17 cellular contexts compared by ENCODE assay signal in genomic region chr5:100566382-100567141, GRCh38. TPM values are rescaled to one million over a fixed set of nuclear protein-coding genes. Genes with fewer than 3 reads are reported as not detected.
DNase-seq lines count a peak whose midpoint lies in the region; ATAC-seq, FAIRE-seq and TF ChIP-seq lines count a peak whose summit lies in the region.
"Had no signal": no experiment of that assay in that cellular context is flagged by ENCODE, and none has a peak within 500 bp of the region (broad histone marks: within the 10 kb centered on the region; RNA-seq: fewer than 3 reads in every experiment).

No MANE protein-coding gene starts in this region.

- FAIRE-seq in A549 (lab: Jason Lieb, UNC): peak; percentile 81
- FAIRE-seq in HTR-8/SVneo (lab: Jason Lieb, UNC): peak; percentile 38

- no peak overlapping the region for H2AK5ac ChIP-seq in trophoblast cell (ENCODE audit: low read length)

- H3K4me2 ChIP-seq in A549 (no peak overlapping the region), trophoblast cell (ENCODE audit: low read length) (no peak overlapping the region)

- TF ChIP-seq RAD21 in A549 (conservative IDR thresholded peaks at IDR 0.05 in 1 of 2, IDR thresholded peaks at IDR 0.05 in 1 of 2): no peak

- POLR2A ChIA-PET in A549 (lab: Yijun Ruan, JAX): no interaction called here

- H4K8ac ChIP-seq in trophoblast cell (ENCODE audit: low read depth, low read length): no peak overlapping the region

- no peak overlapping the region for H3K9ac ChIP-seq in trophoblast cell (ENCODE audit: low read length)

- no peak for ATAC-seq in A549
- ATAC-seq in CD4-positive, CD25-positive, alpha-beta regulatory T cell (ENCODE audit: low read depth in 2 of 2): no peak
- ATAC-seq in central memory CD8-positive, alpha-beta T cell (replicated peaks; ENCODE audit: extremely low read depth, poor library complexity, severe bottlenecking): peak; percentile 46
- ATAC-seq: HCT116 had no signal

- H4K91ac ChIP-seq in trophoblast cell (ENCODE audit: low read depth, low read length): no peak overlapping the region

- H3K18ac ChIP-seq in trophoblast cell (ENCODE audit: low read length): no peak overlapping the region

- H3K36me3 ChIP-seq in CD4-positive, CD25-positive, alpha-beta regulatory T cell (ENCODE audit: control insufficient read depth, insufficient read depth, low read length): peaks cover 10% of the 10 kb centered on the region
- no peaks in the 10 kb centered on the region for H3K36me3 ChIP-seq in trophoblast cell (ENCODE audit: control insufficient read depth in 1 of 2, insufficient read depth in 2 of 2, low read length in 2 of 2)
- H3K36me3 ChIP-seq: MG63, SJSA1 had no signal

- H3K27me3 ChIP-seq in CD4-positive, CD25-positive, alpha-beta regulatory T cell (ENCODE audit: control insufficient read depth, insufficient read depth, low read length): no peaks in the 10 kb centered on the region
- no peaks in the 10 kb centered on the region for H3K27me3 ChIP-seq in trophoblast cell (ENCODE audit: insufficient read depth, low read length)
- H3K27me3 ChIP-seq: MG63, SJSA1 had no signal

- no peak for TF ChIP-seq EP300 in A549 (IDR thresholded peaks at IDR 0.05)

- no peak for TF ChIP-seq CTCF in A549 (IDR thresholded peaks at IDR 0.05)

- CTCF ChIA-PET in A549 (lab: Yijun Ruan, JAX): no interaction called here

- H2BK120ac ChIP-seq in trophoblast cell (ENCODE audit: insufficient read depth, low read length, poor library complexity): no peak overlapping the region

- H3K4me1 ChIP-seq in A549 (no peaks in the 10 kb centered on the region), trophoblast cell (ENCODE audit: control insufficient read depth in 1 of 2, insufficient read depth in 2 of 2, low read length in 2 of 2) (no peaks in the 10 kb centered on the region)
- peaks cover 3% of the 10 kb centered on the region for H3K4me1 ChIP-seq in CD4-positive, CD25-positive, alpha-beta regulatory T cell (ENCODE audit: control insufficient read depth, insufficient read depth, low read length, poor library complexity, severe bottlenecking)
- H3K4me1 ChIP-seq: Caco-2, SJSA1 had no signal

- H2BK5ac ChIP-seq in trophoblast cell (ENCODE audit: low read depth, low read length, poor library complexity): no peak overlapping the region

- H3K4me3 ChIP-seq in A549: no peak overlapping the region
- H3K4me3 ChIP-seq in CD4-positive, CD25-positive, alpha-beta regulatory T cell (ENCODE audit: low read depth, low read length): peak overlapping the region; percentile 86
- no peak overlapping the region for H3K4me3 ChIP-seq in trophoblast cell (ENCODE audit: low read depth, low read length)
- H3K4me3 ChIP-seq: MG63, SJSA1 had no signal

- no peaks in the 10 kb centered on the region for H3K9me3 ChIP-seq in A549
- no peaks in the 10 kb centered on the region for H3K9me3 ChIP-seq in CD4-positive, CD25-positive, alpha-beta regulatory T cell (ENCODE audit: control insufficient read depth in 2 of 2, low read length in 2 of 2)
- H3K9me3 ChIP-seq in trophoblast cell (ENCODE audit: insufficient read depth, low read depth, low read length): no peaks in the 10 kb centered on the region
- H3K9me3 ChIP-seq: Caco-2, MG63, SJSA1 had no signal

- H2AFZ ChIP-seq in trophoblast cell (ENCODE audit: insufficient read depth, low read length, poor library complexity): no peak overlapping the region

- 86% methylated on average over 4 of the region's 4 CpGs for WGBS in A549 (ENCODE audit: missing lambda C conversion rate)
- no CpG with 5 or more reads among the region's 4 CpGs for WGBS in trophoblast cell (ENCODE audit: extremely low coverage, insufficient coverage, insufficient read length)

- peaks cover 12 to 28% (median 21%) of the 10 kb centered on the region in 4 donors for H3K4me1 Mint-ChIP-seq in CD4-positive, CD25-positive, alpha-beta regulatory T cell
- peaks cover 22% of the 10 kb centered on the region for H3K4me1 Mint-ChIP-seq in central memory CD8-positive, alpha-beta T cell

- no peak for TF ChIP-seq POLR2A in A549 (IDR thresholded peaks at IDR 0.05; ENCODE audit: low read length)

- no peak overlapping the region for H3K14ac ChIP-seq in trophoblast cell (ENCODE audit: low read length)

- peaks cover 22% of the 10 kb centered on the region for H3K36me3 Mint-ChIP-seq in CD4-positive, CD25-positive, alpha-beta regulatory T cell
- peaks cover 5% of the 10 kb centered on the region for H3K36me3 Mint-ChIP-seq in central memory CD8-positive, alpha-beta T cell (ENCODE audit: insufficient read depth)

- no peak overlapping the region for H2BK12ac ChIP-seq in trophoblast cell (ENCODE audit: low read length)

- DNase-seq in A549 (ENCODE audit: low read depth in 1 of 2, low spot score in 1 of 2): no peak
- peak in 1 of 3 donors; percentile 7 for DNase-seq in CD4-positive, CD25-positive, alpha-beta regulatory T cell
- no peak for DNase-seq in HTR-8/SVneo (ENCODE audit: insufficient read length, low spot score)
- DNase-seq in central memory CD8-positive, alpha-beta T cell (ENCODE audit: low spot score in 2 of 2): no peak
- DNase-seq in trophoblast cell: no peak
- DNase-seq in CD1c-positive myeloid dendritic cell (ENCODE audit: extremely low spot score): no peak
- DNase-seq in effector CD8-positive, alpha-beta T cell (lab: John Stamatoyannopoulos, UW): no peak
- DNase-seq: Caco-2, MG63, NCI-H1092 treated with DMSO at 0.1 percent for 48 hours, NCI-H1694, NCI-H2107, NCI-H226, NCI-H526 treated with DMSO at 0.1 percent for 48 hours, RPMI8226 had no signal

- peaks cover 0 to 2% (median 0%) of the 10 kb centered on the region in 7 donors for H3K9me3 Mint-ChIP-seq in CD4-positive, CD25-positive, alpha-beta regulatory T cell
- no peaks in the 10 kb centered on the region for H3K9me3 Mint-ChIP-seq in central memory CD8-positive, alpha-beta T cell

- no peak overlapping the region for H3K4ac ChIP-seq in trophoblast cell (ENCODE audit: low read depth, low read length)

- peak overlapping the region; percentile 76 to 90 (median 85) for H3K4me3 Mint-ChIP-seq in CD4-positive, CD25-positive, alpha-beta regulatory T cell
- peak overlapping the region; percentile 51 for H3K4me3 Mint-ChIP-seq in central memory CD8-positive, alpha-beta T cell

- no peak overlapping the region for H4K12ac ChIP-seq in trophoblast cell (ENCODE audit: low read depth, low read length)

- no peaks in the 10 kb centered on the region for H3K79me1 ChIP-seq in trophoblast cell (ENCODE audit: low read length)

- H3K23ac ChIP-seq in trophoblast cell (ENCODE audit: low read length): no peak overlapping the region

- H3K27ac ChIP-seq in A549: no peak overlapping the region
- peak overlapping the region; percentile 25 for H3K27ac ChIP-seq in CD4-positive, CD25-positive, alpha-beta regulatory T cell (ENCODE audit: insufficient read depth, low read length, poor library complexity, severe bottlenecking)
- H3K27ac ChIP-seq in trophoblast cell (ENCODE audit: low read depth, low read length): no peak overlapping the region
- H3K27ac ChIP-seq: SJSA1 had no signal

- H3K27me3 Mint-ChIP-seq in CD4-positive, CD25-positive, alpha-beta regulatory T cell: no peaks in the 10 kb centered on the region
- H3K27me3 Mint-ChIP-seq in central memory CD8-positive, alpha-beta T cell: no peaks in the 10 kb centered on the region

- H3K79me2 ChIP-seq in trophoblast cell (ENCODE audit: control insufficient read depth, insufficient read depth, low read length, poor library complexity): no peaks in the 10 kb centered on the region

- H3K27ac Mint-ChIP-seq in CD4-positive, CD25-positive, alpha-beta regulatory T cell: peak overlapping the region; percentile 68 to 91 (median 70)
- peak overlapping the region; percentile 8 for H3K27ac Mint-ChIP-seq in central memory CD8-positive, alpha-beta T cell (ENCODE audit: low read depth)

TF ChIP-seq in A549, 52 proteins besides CTCF, POLR2A, EP300 and RAD21:
- TF ChIP-seq FOSL2 (IDR thresholded peaks at IDR 0.05) (no peak), FOSL2 (CRISPR knock-in tag; IDR thresholded peaks at IDR 0.05) (no peak), NPAS2 (CRISPR knock-in tag; IDR thresholded peaks at IDR 0.05; ENCODE audit: borderline replicate concordance) (no peak), SREBF2 (IDR thresholded peaks at IDR 0.05) (no peak), PHF8 (IDR thresholded peaks at IDR 0.05; ENCODE audit: borderline replicate concordance, low read depth) (no peak), EHF (CRISPR knock-in tag; IDR thresholded peaks at IDR 0.05) (no peak), CHD2 (IDR thresholded peaks at IDR 0.05; ENCODE audit: low read length, partially characterized antibody) (no peak), RFX5 (IDR thresholded peaks at IDR 0.05) (no peak), CEBPB (IDR thresholded peaks at IDR 0.05) (no peak), RARB (CRISPR knock-in tag; IDR thresholded peaks at IDR 0.05) (no peak), NR3C1 (IDR thresholded peaks at IDR 0.05) (no peak), MAX (IDR thresholded peaks at IDR 0.05) (no peak), BHLHE40 (IDR thresholded peaks at IDR 0.05; ENCODE audit: low read depth, low read length) (no peak)

RNA-seq across cellular contexts. Expression of gene FAM174A, which starts 31.4 kb away (rescaled TPM):
- polyA plus RNA-seq in A549 (2011; rRNA removed) (7.6 and 14.6 TPM in 2 replicates), A549 (2017; fragmentation: RNase III; extraction: RNeasy Plus Mini Kit Qiagen cat#74134 plus additional on column Dnase treatment) (9.6 to 13.8 TPM (median 13.3 TPM) in 3 replicates)
- 12.2 and 15.6 TPM in 2 replicates for polyA plus RNA-seq in A549 (2012; cell fraction: cytosol; rRNA removed)
- polyA plus RNA-seq in A549 (2012; cell fraction: nucleus; rRNA removed): 14.0 and 17.6 TPM in 2 replicates
- polyA minus RNA-seq in A549 (2011; rRNA and poly(A)+ RNA removed): 2.4 and 2.6 TPM in 2 replicates
- total RNA-seq in CD4-positive, CD25-positive, alpha-beta regulatory T cell: 6.3 TPM
- 10 to 100 TPM in 1 of 4 donors, 1 to 10 TPM in 3; 7.6 to 11.2 (median 8.9) TPM for polyA plus RNA-seq in CD4-positive, CD25-positive, alpha-beta regulatory T cell
- 6.7 and 6.9 TPM in 2 replicates for polyA plus RNA-seq in trophoblast cell (2013)
